23 cellular contexts compared by ENCODE assay signal in the genomic region with DNA sequence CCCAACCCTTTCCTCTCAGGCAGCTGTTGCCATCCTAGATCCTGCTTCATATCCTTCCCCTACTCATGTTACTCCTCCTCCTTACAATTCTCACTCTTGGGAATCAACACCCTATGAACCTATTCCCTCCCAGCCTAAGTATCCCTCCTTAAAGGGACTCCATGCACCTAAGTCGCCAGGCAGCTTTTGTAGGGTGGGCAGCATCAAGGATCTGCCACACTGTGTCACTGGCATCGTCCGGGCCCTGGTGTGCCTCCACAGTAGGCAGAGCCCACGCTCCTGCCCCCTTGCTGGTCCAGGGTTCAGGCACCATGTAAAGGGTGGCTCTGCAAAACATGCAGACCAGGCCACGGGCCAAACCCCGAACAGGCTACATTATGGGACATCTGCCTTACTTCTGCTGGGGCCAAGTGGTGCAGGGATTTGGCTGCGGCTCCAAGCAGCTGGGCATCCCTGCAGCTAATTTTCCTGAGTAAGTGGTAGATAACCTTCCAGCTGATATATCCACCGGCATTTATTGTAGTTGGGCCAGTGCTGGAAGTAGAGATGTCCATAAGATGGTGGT.
"Had no signal": no experiment of that assay in that cellular context is flagged by ENCODE, and none has a peak within 500 bp of the region (broad histone marks: within the 10 kb centered on the region; RNA-seq: fewer than 3 reads in every experiment).

No MANE protein-coding gene starts in this region.

- DNase-seq: activated CD4-positive, CD25-positive, alpha-beta regulatory T cell treated with anti-CD3 and anti-CD28 coated beads, Interleukin-2, amount 50 U/mL, for 72 hours; activated CD8-positive, alpha-beta memory T cell treated with anti-CD3 and anti-CD28 coated beads for 24 hours; activated CD8-positive, alpha-beta memory T cell treated with anti-CD3 and anti-CD28 coated beads, Interleukin-2, amount 50 U/mL, for 48 hours; activated effector memory CD4-positive, alpha-beta T cell treated with Interleukin-2 at 50 U/mL for 16 hours; activated naive CD8-positive, alpha-beta T cell treated with anti-CD3 and anti-CD28 coated beads, Interleukin-2, amount 50 U/mL, for 24 hours; activated T-cell treated with anti-CD3 and anti-CD28 coated beads, Interleukin-2, amount 50 U/mL, for 48 hours; anterior cingulate cortex; brain microvascular endothelial cell; cortex of kidney; effector CD4-positive, alpha-beta T cell; esophagus squamous epithelium; mesenchymal stem cell; mucosa of descending colon; naive thymus-derived CD4-positive, alpha-beta T cell; occipital lobe; T1000; upper lobe of right lung had no signal

- H3K27ac Mint-ChIP-seq: activated naive CD4-positive, alpha-beta T cell treated with anti-CD3 and anti-CD28 coated beads, Interleukin-2, amount 10 ng/mL, durations not matched to agents 7 days and 5 days; activated naive CD8-positive, alpha-beta T cell treated with anti-CD3 and anti-CD28 coated beads, Interleukin-2, amount 50 U/mL, for 24 hours had no signal

- H2AFZ ChIP-seq: hepatocyte had no signal

- ATAC-seq: activated naive CD8-positive, alpha-beta T cell treated with anti-CD3 and anti-CD28 coated beads, Interleukin-2, amount 50 U/mL, for 24 hours; mucosa of descending colon; naive thymus-derived CD4-positive, alpha-beta T cell; upper lobe of right lung had no signal

- H3K4me3 ChIP-seq: esophagus squamous epithelium, hepatocyte, mucosa of descending colon, SJCRH30, thoracic aorta, upper lobe of right lung had no signal

- H3K4me3 Mint-ChIP-seq: activated naive CD4-positive, alpha-beta T cell treated with anti-CD3 and anti-CD28 coated beads, Interleukin-2, amount 10 ng/mL, durations not matched to agents 7 days and 5 days; activated naive CD8-positive, alpha-beta T cell treated with anti-CD3 and anti-CD28 coated beads, Interleukin-2, amount 50 U/mL, for 24 hours; central memory CD8-positive, alpha-beta T cell had no signal

- H3K27me3 Mint-ChIP-seq: activated naive CD4-positive, alpha-beta T cell treated with anti-CD3 and anti-CD28 coated beads, Interleukin-2, amount 10 ng/mL, durations not matched to agents 7 days and 5 days; activated naive CD8-positive, alpha-beta T cell treated with anti-CD3 and anti-CD28 coated beads, Interleukin-2, amount 50 U/mL, for 24 hours; central memory CD8-positive, alpha-beta T cell; naive thymus-derived CD4-positive, alpha-beta T cell had no signal

- H3K27me3 ChIP-seq: brain microvascular endothelial cell, esophagus squamous epithelium, hepatocyte, SJCRH30, upper lobe of right lung had no signal

- H3K36me3 ChIP-seq: brain microvascular endothelial cell, SJCRH30, thoracic aorta, upper lobe of right lung had no signal

- H3K27ac ChIP-seq: brain microvascular endothelial cell, esophagus squamous epithelium, SJCRH30, thoracic aorta, upper lobe of right lung had no signal

- H3K4me1 ChIP-seq: esophagus squamous epithelium, SJCRH30, upper lobe of right lung had no signal

- FAIRE-seq: endothelial cell of umbilical vein had no signal
